Comparison of ENCODE assay signal across 2 cellular contexts in genomic region chr13:102799544-102800144, GRCh38.
TF ChIP-seq lines count a peak whose summit lies in the region.

No MANE protein-coding gene starts in this region.

TF ChIP-seq in HEK293T, 16 proteins besides CTCF, POLR2A, EP300 and RAD21:
- TF ChIP-seq FOXM1 (IDR thresholded peaks at IDR 0.05; ENCODE audit: borderline replicate concordance) (no peak), SP1 (IDR thresholded peaks at IDR 0.05) (no peak), PKNOX1 (IDR thresholded peaks at IDR 0.05) (no peak), L3MBTL2 (conservative IDR thresholded peaks at IDR 0.05) (peak; percentile 29; the same call in 1 of the 2 replicates), SUZ12 (IDR thresholded peaks at IDR 0.05) (no peak)

TF ChIP-seq in GM12878, 131 proteins besides CTCF, POLR2A, EP300 and RAD21:
- TF ChIP-seq, protein P1, sequence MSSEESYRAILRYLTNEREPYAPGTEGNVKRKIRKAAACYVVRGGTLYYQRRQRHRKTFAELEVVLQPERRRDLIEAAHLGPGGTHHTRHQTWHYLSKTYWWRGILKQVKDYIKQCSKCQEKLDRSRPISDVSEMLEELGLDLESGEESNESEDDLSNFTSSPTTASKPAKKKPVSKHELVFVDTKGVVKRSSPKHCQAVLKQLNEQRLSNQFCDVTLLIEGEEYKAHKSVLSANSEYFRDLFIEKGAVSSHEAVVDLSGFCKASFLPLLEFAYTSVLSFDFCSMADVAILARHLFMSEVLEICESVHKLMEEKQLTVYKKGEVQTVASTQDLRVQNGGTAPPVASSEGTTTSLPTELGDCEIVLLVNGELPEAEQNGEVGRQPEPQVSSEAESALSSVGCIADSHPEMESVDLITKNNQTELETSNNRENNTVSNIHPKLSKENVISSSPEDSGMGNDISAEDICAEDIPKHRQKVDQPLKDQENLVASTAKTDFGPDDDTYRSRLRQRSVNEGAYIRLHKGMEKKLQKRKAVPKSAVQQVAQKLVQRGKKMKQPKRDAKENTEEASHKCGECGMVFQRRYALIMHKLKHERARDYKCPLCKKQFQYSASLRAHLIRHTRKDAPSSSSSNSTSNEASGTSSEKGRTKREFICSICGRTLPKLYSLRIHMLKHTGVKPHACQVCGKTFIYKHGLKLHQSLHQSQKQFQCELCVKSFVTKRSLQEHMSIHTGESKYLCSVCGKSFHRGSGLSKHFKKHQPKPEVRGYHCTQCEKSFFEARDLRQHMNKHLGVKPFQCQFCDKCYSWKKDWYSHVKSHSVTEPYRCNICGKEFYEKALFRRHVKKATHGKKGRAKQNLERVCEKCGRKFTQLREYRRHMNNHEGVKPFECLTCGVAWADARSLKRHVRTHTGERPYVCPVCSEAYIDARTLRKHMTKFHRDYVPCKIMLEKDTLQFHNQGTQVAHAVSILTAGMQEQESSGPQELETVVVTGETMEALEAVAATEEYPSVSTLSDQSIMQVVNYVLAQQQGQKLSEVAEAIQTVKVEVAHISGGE (CRISPR knock-in tag; IDR thresholded peaks at IDR 0.05), result no peak
- TF ChIP-seq SMARCA5 (IDR thresholded peaks at IDR 0.05), result 0 out of 2 replicates have a peak, but pooled peaks have one; percentile 32
- no peak for TF ChIP-seq PRDM15 (CRISPR knock-in tag; IDR thresholded peaks at IDR 0.05)
- 0 out of 2 replicates have a peak, but pooled peaks have one; percentile 16 for TF ChIP-seq NR2F1 (conservative IDR thresholded peaks at IDR 0.05)
- no peak for TF ChIP-seq NFYA (IDR thresholded peaks at IDR 0.05; ENCODE audit: borderline replicate concordance, low read depth, low read length)
- TF ChIP-seq ZNF687 (IDR thresholded peaks at IDR 0.05), result 0 out of 2 replicates have a peak, but pooled peaks have one; percentile 17
- no peak for TF ChIP-seq IKZF1 (conservative IDR thresholded peaks at IDR 0.05)
